Comparison of ENCODE assay signal across 1 cellular context in genomic region chr3:3126477-3127431, GRCh38.
TF ChIP-seq lines count a peak whose summit lies in the region.

TRNT1 (plus strand) TSS chr3:3126940; CDS start chr3:3129041, 2,101 bp downstream.

TF ChIP-seq in K562, 482 proteins besides CTCF, POLR2A, EP300 and RAD21 (continued from another document and continues in another):
- TF ChIP-seq ZNF318 (IDR thresholded peaks at IDR 0.05; ENCODE audit: borderline replicate concordance in 1 of 2, low read depth in 1 of 2) (no peak), CUX1 (CRISPR knock-in tag; IDR thresholded peaks at IDR 0.05) (no peak), SIX5 (IDR thresholded peaks at IDR 0.05; ENCODE audit: borderline replicate concordance in 1 of 2, insufficient read depth in 1 of 2, low read depth in 1 of 2, low read length in 2 of 2) (no peak), HBP1 (CRISPR knock-in tag; IDR thresholded peaks at IDR 0.05) (0 out of 2 replicates have a peak, but pooled peaks have one; percentile 33), KLF6 (CRISPR knock-in tag; IDR thresholded peaks at IDR 0.05; ENCODE audit: borderline replicate concordance) (no peak), ZFP1 (CRISPR knock-in tag; IDR thresholded peaks at IDR 0.05) (0 out of 2 replicates have a peak, but pooled peaks have one; percentile 14), YBX1 (IDR thresholded peaks at IDR 0.05) (no peak), TEAD2 (tag; IDR thresholded peaks at IDR 0.05) (no peak), AFF1 (IDR thresholded peaks at IDR 0.05; ENCODE audit: low read depth in 1 of 2, partially characterized antibody in 2 of 2) (no peak), TSC22D4 (tag; IDR thresholded peaks at IDR 0.05) (no peak), TEAD1 (CRISPR knock-in tag; IDR thresholded peaks at IDR 0.05) (peak; percentile 21 to 91; a peak in 1 of 4 replicates), CCNT2 (IDR thresholded peaks at IDR 0.05; ENCODE audit: borderline replicate concordance, extremely low read depth, insufficient read length, low read depth, low read length) (peak; percentile 83), MTA3 (IDR thresholded peaks at IDR 0.05; ENCODE audit: borderline replicate concordance) (peak; percentile 76; the same call in 1 of the 2 replicates), PHF21A (IDR thresholded peaks at IDR 0.05; ENCODE audit: borderline replicate concordance, low read depth) (peak; percentile 75), WHSC1 (IDR thresholded peaks at IDR 0.05; ENCODE audit: low read length) (no peak), TAF7 (tag; IDR thresholded peaks at IDR 0.05) (peak; percentile 74), ZNF695 (CRISPR knock-in tag; IDR thresholded peaks at IDR 0.05) (no peak), CLOCK (CRISPR knock-in tag; IDR thresholded peaks at IDR 0.05; ENCODE audit: borderline replicate concordance) (no peak), CGGBP1 (CRISPR knock-in tag; IDR thresholded peaks at IDR 0.05) (peak; percentile 87; the same call in 1 of the 2 replicates), NR0B1 (IDR thresholded peaks at IDR 0.05; ENCODE audit: partially characterized antibody) (no peak), ZFX (CRISPR knock-in tag; IDR thresholded peaks at IDR 0.05) (peak; percentile 97), TFE3 (CRISPR knock-in tag; IDR thresholded peaks at IDR 0.05) (no peak), ADNP (tag; IDR thresholded peaks at IDR 0.05) (no peak), SP2 (IDR thresholded peaks at IDR 0.05; ENCODE audit: extremely low read depth, low read depth, low read length, poor library complexity, severe bottlenecking) (peak; percentile 21)
